Comparison of ENCODE assay signal across 8 cellular contexts in the genomic region with DNA sequence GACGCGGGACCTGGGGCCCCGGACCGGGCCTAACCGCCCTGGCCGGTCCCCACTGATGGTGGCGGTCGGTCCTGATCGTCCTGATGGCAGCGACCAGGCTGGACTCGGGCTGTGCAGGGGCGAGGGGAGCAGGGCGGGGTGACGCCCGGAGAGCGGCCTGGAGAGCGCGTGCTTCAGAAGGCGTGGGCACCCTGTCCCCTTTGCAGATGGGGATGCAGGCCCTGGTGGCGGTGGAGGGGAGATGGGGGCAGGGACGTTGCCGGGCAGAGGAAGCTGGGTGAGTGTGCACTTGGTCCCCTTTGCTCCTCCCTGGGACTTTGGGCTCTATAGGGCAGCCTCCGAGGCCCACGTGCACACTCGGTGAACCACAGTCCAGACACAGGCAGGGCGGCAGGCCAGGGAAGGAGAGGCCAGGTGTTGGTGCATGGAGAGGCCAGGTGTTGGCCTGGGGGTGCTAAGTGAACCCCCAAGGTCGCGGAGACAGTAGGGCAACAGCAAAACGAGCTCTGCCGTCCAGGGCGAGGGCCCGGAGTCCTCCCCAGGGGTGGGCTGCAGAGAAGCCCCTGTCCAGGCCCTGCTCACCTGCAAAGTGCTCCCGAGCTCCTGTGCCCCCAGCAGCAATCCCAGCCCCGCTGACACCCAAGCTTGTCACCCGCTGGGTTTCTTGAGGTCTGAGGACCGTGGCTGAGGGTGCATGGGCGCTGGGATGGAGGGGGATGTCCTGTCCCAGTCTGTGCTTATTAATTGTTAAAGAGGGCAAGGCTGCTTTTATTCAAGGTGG. TPM values are rescaled to one million over a fixed set of nuclear protein-coding genes. Genes with fewer than 3 reads are reported as not detected.
DNase-seq lines count a peak whose midpoint lies in the region; ATAC-seq and TF ChIP-seq lines count a peak whose summit lies in the region.

No MANE protein-coding gene starts in this region.

- H2AFZ ChIP-seq in fibroblast of lung (ENCODE audit: low read length), result peak overlapping the region; percentile 26
- peak overlapping the region; percentile 86 for H2AFZ ChIP-seq in osteoblast (ENCODE audit: low read length)

- no peaks in the 10 kb centered on the region for H3K27me3 ChIP-seq in fibroblast of lung (ENCODE audit: control insufficient read depth, insufficient read depth, low read length)
- no peaks in the 10 kb centered on the region for H3K27me3 ChIP-seq in osteoblast (ENCODE audit: insufficient read depth, low read length)
- no peaks in the 10 kb centered on the region for H3K27me3 ChIP-seq in aorta (ENCODE audit: control insufficient read depth in 1 of 2, insufficient read depth in 2 of 2, low read length in 1 of 2)

- peak overlapping the region; percentile 87 for H3K9ac ChIP-seq in fibroblast of lung (ENCODE audit: insufficient read depth, low read length)

- H3K4me2 ChIP-seq in fibroblast of lung (ENCODE audit: extremely low read depth, insufficient read depth, low read length), result peak overlapping the region; percentile 75
- peak overlapping the region; percentile 88 for H3K4me2 ChIP-seq in osteoblast (ENCODE audit: insufficient read depth, low read length)

- H3K9me3 ChIP-seq in KOPT-K1 (ENCODE audit: insufficient read depth, low read length, poor library complexity, severe bottlenecking), result no peaks in the 10 kb centered on the region
- no peaks in the 10 kb centered on the region for H3K9me3 ChIP-seq in fibroblast of lung (ENCODE audit: control insufficient read depth, insufficient read depth, low read depth, low read length)
- no peaks in the 10 kb centered on the region for H3K9me3 ChIP-seq in osteoblast (ENCODE audit: low read depth, low read length)
- no peaks in the 10 kb centered on the region for H3K9me3 ChIP-seq in aorta (ENCODE audit: control insufficient read depth, low read length)

- H3K36me3 ChIP-seq in KOPT-K1 (ENCODE audit: insufficient read depth, low read length), result peaks cover 8% of the 10 kb centered on the region; the same call in 1 of the 2 replicates
- no peaks in the 10 kb centered on the region for H3K36me3 ChIP-seq in fibroblast of lung (ENCODE audit: control insufficient read depth, insufficient read depth, low read length)
- H3K36me3 ChIP-seq in osteoblast (ENCODE audit: insufficient read depth, low read length), result no peaks in the 10 kb centered on the region
- no peaks in the 10 kb centered on the region for H3K36me3 ChIP-seq in aorta (ENCODE audit: control insufficient read depth in 1 of 2, insufficient read depth in 2 of 2, low read length in 1 of 2)

- WGBS in aorta, 2 donors, result 49% methylated on average over 36 to 37 of the region's 37 CpGs

- intact Hi-C loops in aorta (cut with DNase I), result loop anchor here (2.0 to 5.0 kb wide), 3 partner anchors 37 to 82 kb away; a partner anchor contains a TSS

- H4K20me1 ChIP-seq in fibroblast of lung (ENCODE audit: control insufficient read depth, extremely low read depth, insufficient read depth, low read length), result no peaks in the 10 kb centered on the region
- H4K20me1 ChIP-seq in osteoblast (ENCODE audit: insufficient read depth, low read length), result no peaks in the 10 kb centered on the region

- H3K4me3 ChIP-seq in fibroblast of lung (replicated peaks in 1 of 4; ENCODE audit: control extremely low read depth in 1 of 4, insufficient read depth in 1 of 4, low read depth in 3 of 4, low read length in 4 of 4) (peak overlapping the region; percentile 46 to 74 (median 74)), osteoblast (ENCODE audit: insufficient read depth, low read length) (peak overlapping the region; percentile 80), aorta (ENCODE audit: low read length in 2 of 2) (peak overlapping the region in 1 of 2 donors; percentile 12)

- DNase-seq in NCI-H146 (lab: John Stamatoyannopoulos, UW) (peak; percentile 56), NCI-H146 treated with DMSO at 0.1 percent for 48 hours (lab: John Stamatoyannopoulos, UW; ENCODE audit: unreplicated experiment) (no peak), fibroblast of lung (ENCODE audit: low read depth in 2 of 2) (no peak), osteoblast (ENCODE audit: insufficient read length, low spot score, missing footprints) (peak; percentile 22), aorta (peak; percentile 81 to 84), islet precursor cell (no peak)
- DNase-seq in activated CD8-positive, alpha-beta memory T cell treated with anti-CD3 and anti-CD28 coated beads for 48 hours (ENCODE audit: low read depth in 2 of 3, low spot score in 2 of 3), result peak; percentile 23 to 37 (median 24)

- H3K4me1 ChIP-seq in fibroblast of lung (ENCODE audit: control insufficient read depth, extremely low read depth, insufficient read depth, low read length) (peaks cover 12% of the 10 kb centered on the region), osteoblast (ENCODE audit: insufficient read depth, low read length) (peaks cover 24% of the 10 kb centered on the region), aorta (ENCODE audit: control insufficient read depth in 1 of 2, insufficient read depth in 2 of 2, low read length in 2 of 2) (no peaks in the 10 kb centered on the region)

- TF ChIP-seq CTCF in fibroblast of lung (conservative IDR thresholded peaks at IDR 0.05 in 1 of 2, IDR thresholded peaks at IDR 0.05 in 1 of 2; ENCODE audit: low read depth in 1 of 2, low read length in 2 of 2) (no peak), osteoblast (IDR thresholded peaks at IDR 0.05; ENCODE audit: extremely low read depth, low read depth, low read length) (no peak)

- H3K27ac ChIP-seq in KOPT-K1 (ENCODE audit: low read depth, low read length, poor library complexity, severe bottlenecking) (peak overlapping the region; percentile 69), fibroblast of lung (ENCODE audit: insufficient read depth, low read length) (peak overlapping the region; percentile 86), osteoblast (ENCODE audit: low read depth, low read length) (peak overlapping the region; percentile 87), aorta (ENCODE audit: low read depth in 1 of 2, low read length in 2 of 2) (peak overlapping the region in 1 of 2 donors; percentile 29)

- H3K79me2 ChIP-seq in fibroblast of lung (ENCODE audit: control insufficient read depth, insufficient read depth, low read length) (no peaks in the 10 kb centered on the region), osteoblast (ENCODE audit: insufficient read depth, low read length) (no peaks in the 10 kb centered on the region)

- peak; percentile 66 for ATAC-seq in aorta (ENCODE audit: low FRiP score)

RNA-seq across cellular contexts. Expression of a gene that starts 42.3 kb away (rescaled TPM):
- total RNA-seq in fibroblast of lung (52.9 and 70.7 TPM in 2 replicates), osteoblast (38.6 and 46.0 TPM in 2 replicates), aorta (100 to 1,000 TPM in 1 of 2 donors, 10 to 100 TPM in 1; 88.3 to 104 TPM)
- polyA plus RNA-seq in fibroblast of lung (31.8 and 49.8 TPM in 2 replicates), aorta (10 to 100 TPM; 11.3 to 26.6 TPM)
- polyA plus RNA-seq in fibroblast of lung (2012), result 63.2 and 98.4 TPM in 2 replicates
- 34.0 and 76.6 TPM in 2 replicates for polyA minus RNA-seq in fibroblast of lung (ENCODE audit: low replicate concordance)

Comparison
In these comparisons a context has a peak if more than half of its experiments do, and no peak if none do; other contexts are left out.
1. DNase-seq: peak in NCI-H146 (single experiment), activated CD8-positive, alpha-beta memory T cell treated with anti-CD3 and anti-CD28 coated beads for 48 hours (3 of 3), osteoblast (single experiment) and aorta (2 of 2); none in NCI-H146 treated with DMSO at 0.1 percent for 48 hours (single experiment), fibroblast of lung (0 of 2) and islet precursor cell (single experiment).